In the genomic region with DNA sequence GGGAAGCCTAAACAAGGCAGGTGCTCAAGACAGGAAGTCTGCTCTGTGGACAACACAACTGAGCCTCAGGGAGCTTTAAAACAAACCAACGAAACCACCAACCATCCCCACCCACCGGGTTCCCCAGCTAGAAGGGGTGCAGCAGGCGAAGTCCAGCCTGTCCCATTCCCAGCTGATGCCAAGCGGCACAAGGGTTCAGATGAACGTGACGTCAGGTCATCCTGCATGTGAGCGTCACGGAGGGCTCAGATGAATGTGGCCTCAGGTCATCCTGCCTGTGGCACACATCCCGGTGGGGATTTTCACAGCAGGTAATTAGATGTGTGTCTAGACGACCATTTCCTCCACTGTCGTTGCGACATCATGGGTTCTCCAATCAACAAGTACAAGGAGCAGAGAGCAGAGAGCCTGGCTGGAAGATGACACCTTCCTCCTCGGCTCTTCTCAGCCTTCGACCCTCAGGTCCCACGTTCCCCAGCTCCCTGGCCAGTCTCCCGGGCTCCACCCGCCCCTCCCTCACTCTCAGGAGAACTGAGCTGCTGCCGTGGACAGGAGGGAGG, we compare ENCODE assay signal across 15 cellular contexts.
DNase-seq lines count a peak whose midpoint lies in the region; ATAC-seq, FAIRE-seq and TF ChIP-seq lines count a peak whose summit lies in the region.
"Had no signal": no experiment of that assay in that cellular context is flagged by ENCODE, and none has a peak within 500 bp of the region (broad histone marks: within the 10 kb centered on the region; RNA-seq: fewer than 3 reads in every experiment).

No MANE protein-coding gene starts in this region.

- intact Hi-C loops in Right ventricle myocardium superior (cut with DNase I): no loop called here

- ATAC-seq in GM18868 (IDR thresholded peaks at IDR 0.05; ENCODE audit: unreplicated experiment) (no peak), Right ventricle myocardium superior (ENCODE audit: poor library complexity) (no peak)
- ATAC-seq: activated naive CD4-positive, alpha-beta T cell treated with anti-CD3 and anti-CD28 coated beads, Interleukin-2, amount 50 U/mL, for 72 hours; SK-N-SH treated with all-trans-retinoic acid at 6 μM for 48 hours had no signal

- peaks cover 35% of the 10 kb centered on the region for H3K4me1 ChIP-seq in ACC112 (ENCODE audit: control insufficient read depth, insufficient read depth, low read length, unreplicated experiment)

- no peaks in the 10 kb centered on the region for H3K79me2 ChIP-seq in ACC112 (ENCODE audit: control insufficient read depth, insufficient read depth, low read length, unreplicated experiment)

- H3K36me3 ChIP-seq in ACC112 (ENCODE audit: insufficient read depth, low read length) (no peaks in the 10 kb centered on the region), MG63 (no peaks in the 10 kb centered on the region), bronchial epithelial cell (ENCODE audit: control insufficient read depth, insufficient read depth, low read length) (no peaks in the 10 kb centered on the region)
- H3K36me3 ChIP-seq: thoracic aorta, WERI-Rb-1 had no signal

- no peak for TF ChIP-seq CTCF in bronchial epithelial cell (IDR thresholded peaks at IDR 0.05; ENCODE audit: insufficient read depth, low read length, severe bottlenecking)

- no peaks in the 10 kb centered on the region for H3K9me3 ChIP-seq in MG63
- H3K9me3 ChIP-seq: thoracic aorta had no signal

- H3K4me3 ChIP-seq in ACC112 (ENCODE audit: low read depth, low read length) (no peak overlapping the region), MG63 (no peak overlapping the region), bronchial epithelial cell (ENCODE audit: low read depth, low read length) (no peak overlapping the region)
- H3K4me3 ChIP-seq: thoracic aorta had no signal

- H3K27me3 ChIP-seq in ACC112 (ENCODE audit: insufficient read depth, low read length) (no peaks in the 10 kb centered on the region), MG63 (peaks cover 12% of the 10 kb centered on the region), bronchial epithelial cell (ENCODE audit: control insufficient read depth, insufficient read depth, low read length) (peaks cover 4% of the 10 kb centered on the region)

- FAIRE-seq in bronchial epithelial cell (lab: Jason Lieb, UNC): no peak
- FAIRE-seq: colon had no signal

- peak overlapping the region; percentile 98 for H3K27ac ChIP-seq in ACC112 (ENCODE audit: low read depth, low read length)
- H3K27ac ChIP-seq: thoracic aorta, WERI-Rb-1 had no signal

- DNase-seq in MG63 (peak; percentile 48), bronchial epithelial cell (ENCODE audit: low read depth) (peak; percentile 43), lung microvascular endothelial cell (ENCODE audit: low read depth in 2 of 2) (peak; percentile 54 to 97), Right ventricle myocardium superior (no peak), NCI-H146 (lab: John Stamatoyannopoulos, UW) (no peak), NOMO-1 treated with DMSO at 0.1 percent for 48 hours (lab: John Stamatoyannopoulos, UW; ENCODE audit: unreplicated experiment) (no peak)
- DNase-seq: DMS 273 treated with DMSO at 0.1 percent for 48 hours, NCI-H2081 treated with DMSO at 0.1 percent for 48 hours, WERI-Rb-1 had no signal

- no peak overlapping the region for H2AFZ ChIP-seq in ACC112 (ENCODE audit: low read length, unreplicated experiment)

Comparison
In these comparisons a context has a peak if more than half of its experiments do, and no peak if none do; other contexts are left out.
1. DNase-seq: peak in MG63 (single experiment), bronchial epithelial cell (single experiment) and lung microvascular endothelial cell (2 of 2); none in Right ventricle myocardium superior (single experiment), NCI-H146 (single experiment) and NOMO-1 treated with DMSO at 0.1 percent for 48 hours (single experiment).